ENCODE assay signal across 8 cellular contexts in the genomic region with DNA sequence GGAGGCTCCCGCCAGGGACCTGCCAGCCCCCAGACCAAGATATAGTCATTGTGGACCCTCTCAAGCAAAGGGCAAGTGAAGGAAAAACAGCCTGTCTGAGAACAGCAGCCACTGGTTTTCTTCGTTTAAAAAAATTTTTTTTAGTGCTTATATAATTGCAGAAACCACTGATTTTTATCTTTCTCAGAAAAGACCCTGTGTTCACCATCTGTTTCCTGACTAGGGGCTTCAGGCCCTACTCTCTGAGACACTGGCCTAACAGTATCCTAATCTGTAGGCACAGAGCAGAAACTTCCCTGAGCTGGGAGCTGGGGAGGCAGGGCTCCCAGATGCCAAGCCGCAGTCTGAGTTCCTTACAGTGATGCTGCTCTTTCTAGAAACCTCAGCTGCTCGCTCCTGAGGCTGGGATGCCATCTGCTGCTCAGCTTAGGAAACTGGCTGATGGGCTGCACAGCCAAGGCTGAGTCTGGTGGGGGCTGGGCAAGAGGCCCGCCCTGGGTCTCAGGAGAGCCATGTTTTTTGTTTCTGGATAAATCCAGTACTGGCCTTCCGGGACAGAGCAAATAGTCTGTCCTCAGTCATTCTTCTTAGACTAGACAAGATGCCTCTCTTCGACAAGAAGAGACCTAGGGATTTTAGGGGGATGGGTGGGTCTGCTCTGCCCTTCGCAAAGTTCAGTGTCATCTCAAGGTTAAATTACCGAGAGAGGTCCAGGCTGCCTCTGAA. TPM values are rescaled to one million over a fixed set of nuclear protein-coding genes. Genes with fewer than 3 reads are reported as not detected.
DNase-seq lines count a peak whose midpoint lies in the region; TF ChIP-seq lines count a peak whose summit lies in the region.

No MANE protein-coding gene starts in this region.

- H3K9me3 Mint-ChIP-seq in activated naive CD4-positive, alpha-beta T cell treated with anti-CD3 and anti-CD28 coated beads, Interleukin-2, amount 10 ng/mL, durations not matched to agents 7 days and 5 days = no peaks in the 10 kb centered on the region
- no peaks in the 10 kb centered on the region for H3K9me3 Mint-ChIP-seq in type B pancreatic cell

- no peak for TF ChIP-seq EP300 in ovary (IDR thresholded peaks at IDR 0.05)

- H3K27ac ChIP-seq in ovary = peak overlapping the region; percentile 36 to 63

- WGBS in ovary, 3 donors = 25 to 30% (median 26%) methylated on average over 9 of the region's 9 CpGs

- TF ChIP-seq POLR2A in ovary (IDR thresholded peaks at IDR 0.05) = peak; percentile 25

- H3K27me3 ChIP-seq in ovary = no peaks in the 10 kb centered on the region

- no peak overlapping the region for H3K4me3 Mint-ChIP-seq in activated naive CD4-positive, alpha-beta T cell treated with anti-CD3 and anti-CD28 coated beads, Interleukin-2, amount 10 ng/mL, durations not matched to agents 7 days and 5 days
- H3K4me3 Mint-ChIP-seq in type B pancreatic cell = no peak overlapping the region

- H3K27ac Mint-ChIP-seq in activated naive CD4-positive, alpha-beta T cell treated with anti-CD3 and anti-CD28 coated beads, Interleukin-2, amount 10 ng/mL, durations not matched to agents 7 days and 5 days = no peak overlapping the region
- peak overlapping the region; percentile 36 for H3K27ac Mint-ChIP-seq in type B pancreatic cell

- H3K4me1 ChIP-seq in ovary (ENCODE audit: insufficient read depth) = no peaks in the 10 kb centered on the region

- peaks cover 48% of the 10 kb centered on the region for H3K27me3 Mint-ChIP-seq in activated naive CD4-positive, alpha-beta T cell treated with anti-CD3 and anti-CD28 coated beads, Interleukin-2, amount 10 ng/mL, durations not matched to agents 7 days and 5 days
- H3K27me3 Mint-ChIP-seq in type B pancreatic cell = no peaks in the 10 kb centered on the region

- H3K4me1 Mint-ChIP-seq in activated naive CD4-positive, alpha-beta T cell treated with anti-CD3 and anti-CD28 coated beads, Interleukin-2, amount 10 ng/mL, durations not matched to agents 7 days and 5 days = peaks cover 2% of the 10 kb centered on the region
- H3K4me1 Mint-ChIP-seq in type B pancreatic cell (ENCODE audit: unreplicated experiment) = peaks cover 17% of the 10 kb centered on the region

- TF ChIP-seq CTCF in ovary (IDR thresholded peaks at IDR 0.05) (peak; percentile 91 to 93 (median 93)), type B pancreatic cell (conservative IDR thresholded peaks at IDR 0.05) (peak; percentile 88)

- CTCF ChIA-PET in activated naive CD4-positive, alpha-beta T cell treated with anti-CD3 and anti-CD28 coated beads, Interleukin-2, amount 10 ng/mL, durations not matched to agents 7 days and 5 days (lab: Charles Lee) = interaction anchor here (0.7 to 2.0 kb wide), 8 partner anchors 9 to 682 kb away, joined by 3 to 17 read pairs (median 4); no protein-coding TSS in a partner anchor

- in situ Hi-C loops in SK-MEL-5 (cut with HindIII; ENCODE audit: low pct_unique_long_range_greater_than_20kb, low sequenced_read_pairs) = no loop called here

- peak; percentile 85 for DNase-seq in DMS114 treated with DMSO at 0.1 percent for 48 hours (lab: John Stamatoyannopoulos, UW; ENCODE audit: unreplicated experiment)
- DNase-seq in H4 (ENCODE audit: low spot score) = peak; percentile 92
- DNase-seq in MV-4-11 (lab: John Stamatoyannopoulos, UW) = peak; percentile 84
- DNase-seq in SK-MEL-5 (ENCODE audit: low read depth, low spot score) = peak; percentile 95
- peak; percentile 81 for DNase-seq in activated naive CD4-positive, alpha-beta T cell treated with anti-CD3 and anti-CD28 coated beads, Interleukin-2, amount 10 ng/mL, durations not matched to agents 7 days and 5 days
- DNase-seq in glomerular endothelial cell (ENCODE audit: extremely low read depth, low read depth, low spot score) = peak; percentile 64
- peak; percentile 88 to 92 (median 90) for DNase-seq in ovary
- DNase-seq in type B pancreatic cell (ENCODE audit: extremely low spot score, unreplicated experiment) = peak; percentile 87

- H3K36me3 ChIP-seq in ovary = no peaks in the 10 kb centered on the region

- intact Hi-C loops in ovary (cut with DNase I) = loop anchor here in 3 of 4 donors (5.0 to 10.0 kb wide), 4 partner anchors 170 to 798 kb away; a partner anchor contains a TSS

- no peak overlapping the region for H3K4me3 ChIP-seq in ovary

- H3K36me3 Mint-ChIP-seq in activated naive CD4-positive, alpha-beta T cell treated with anti-CD3 and anti-CD28 coated beads, Interleukin-2, amount 10 ng/mL, durations not matched to agents 7 days and 5 days = no peaks in the 10 kb centered on the region
- H3K36me3 Mint-ChIP-seq in type B pancreatic cell = no peaks in the 10 kb centered on the region

- no peaks in the 10 kb centered on the region for H3K9me3 ChIP-seq in ovary

RNA-seq across cellular contexts. Expression of a gene that starts 31.0 kb away (rescaled TPM):
- total RNA-seq in H4 (2014; rRNA removed; shearing (Covaris generic)) = 241 and 248 TPM in 2 replicates
- total RNA-seq in SK-MEL-5 (2014; rRNA removed; shearing (Covaris generic)) = 282 and 295 TPM in 2 replicates
- polyA plus RNA-seq in SK-MEL-5 (2015; cell fraction: cytosol; rRNA removed) = 108 and 156 TPM in 2 replicates
- polyA plus RNA-seq in SK-MEL-5 (2015; cell fraction: nucleus; rRNA removed) = 305 and 401 TPM in 2 replicates
- 178 and 187 TPM in 2 replicates for total RNA-seq in glomerular endothelial cell
- total RNA-seq in ovary = 100 to 1,000 TPM; 184 to 297 (median 227) TPM
- 100 to 1,000 TPM; 174 to 222 TPM for polyA plus RNA-seq in ovary
- total RNA-seq in type B pancreatic cell (ENCODE audit: low replicate concordance) = 185 and 276 TPM in 2 replicates
